Comparison of ENCODE assay signal across 8 cellular contexts in the genomic region with DNA sequence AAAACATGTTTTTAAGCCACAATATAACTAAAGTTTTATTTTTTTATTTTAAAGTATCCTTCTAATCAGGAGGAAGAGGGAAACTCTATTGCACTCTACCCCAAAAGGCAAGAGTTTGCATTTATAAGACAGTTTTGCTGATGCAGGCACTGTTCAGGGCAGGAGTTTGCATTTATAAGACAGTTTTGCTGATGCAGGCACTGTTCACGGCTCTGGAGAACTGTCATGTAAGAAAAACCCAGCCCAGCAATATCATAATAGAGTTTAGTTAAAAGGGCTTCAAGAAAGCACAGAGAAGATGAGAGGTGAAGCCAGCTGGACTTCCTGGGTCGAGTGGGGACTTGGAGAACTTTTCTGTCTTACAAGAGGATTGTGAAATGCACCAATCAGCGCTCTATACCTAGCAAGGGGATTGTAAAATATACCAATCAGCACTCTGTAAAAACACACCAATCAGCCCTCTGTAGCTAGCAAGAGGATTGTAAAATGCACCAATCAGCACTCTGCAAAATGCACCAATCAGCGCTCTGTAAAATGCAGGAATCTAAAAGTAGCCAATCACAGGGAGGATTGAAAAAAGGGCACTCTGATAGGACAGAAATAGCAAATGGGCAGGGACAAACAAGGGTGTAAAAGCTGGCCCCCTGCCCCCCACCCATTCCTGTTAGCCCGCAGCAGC. TPM values are rescaled to one million over a fixed set of nuclear protein-coding genes. Genes with fewer than 3 reads are reported as not detected.
DNase-seq lines count a peak whose midpoint lies in the region; ATAC-seq and TF ChIP-seq lines count a peak whose summit lies in the region.
"Had no signal": no experiment of that assay in that cellular context is flagged by ENCODE, and none has a peak within 500 bp of the region (broad histone marks: within the 10 kb centered on the region; RNA-seq: fewer than 3 reads in every experiment).

No MANE protein-coding gene starts in this region.

- TF ChIP-seq CTCF in natural killer cell (IDR thresholded peaks at IDR 0.05) = no peak

- no peak for TF ChIP-seq POLR2A in GM18505 (IDR thresholded peaks at IDR 0.05; ENCODE audit: borderline replicate concordance, extremely low read depth, insufficient read depth, insufficient read length)

- H3K27ac Mint-ChIP-seq in IgD-negative memory B cell (peak overlapping the region; percentile 53 to 89 (median 88)), natural killer cell (peak overlapping the region; percentile 78 to 92)

- DNase-seq in CMK (ENCODE audit: low read depth) (peak; percentile 39), natural killer cell (peak; percentile 23), NCI-H1436 (lab: John Stamatoyannopoulos, UW) (no peak), glomerular visceral epithelial cell (ENCODE audit: extremely low spot score) (no peak)
- DNase-seq in activated T-cell treated with anti-CD3 and anti-CD28 coated beads, Interleukin-2, amount 50 U/mL, for 48 hours = peak; percentile 45 to 52
- DNase-seq: islet precursor cell had no signal

- ATAC-seq in natural killer cell (no peak), GM18505 (IDR thresholded peaks at IDR 0.05; ENCODE audit: unreplicated experiment) (no peak)

- H3K27me3 Mint-ChIP-seq in IgD-negative memory B cell = no peaks in the 10 kb centered on the region
- H3K27me3 Mint-ChIP-seq in natural killer cell (ENCODE audit: low read depth in 2 of 2) = no peaks in the 10 kb centered on the region

- H3K4me3 Mint-ChIP-seq in IgD-negative memory B cell (peak overlapping the region in 3 of 4 donors; percentile 57 to 95 (median 88)), natural killer cell (peak overlapping the region; percentile 83)

- peaks cover 14 to 37% (median 27%) of the 10 kb centered on the region in 3 donors for H3K4me1 Mint-ChIP-seq in IgD-negative memory B cell
- H3K4me1 Mint-ChIP-seq in natural killer cell = peaks cover 42 to 66% of the 10 kb centered on the region in 2 donors

- H3K9me3 Mint-ChIP-seq in IgD-negative memory B cell (no peaks in the 10 kb centered on the region), natural killer cell (no peaks in the 10 kb centered on the region)

- intact Hi-C loops in natural killer cell (cut with micrococcal nuclease) = loop anchor here (10.0 kb wide), 1 partner anchor 158 kb away; a partner anchor contains a TSS

- H3K36me3 Mint-ChIP-seq in IgD-negative memory B cell (no peaks in the 10 kb centered on the region), natural killer cell (no peaks in the 10 kb centered on the region)

RNA-seq across cellular contexts. Expression of a gene that starts 1.6 kb away (rescaled TPM):
- polyA plus RNA-seq in IgD-negative memory B cell = 19.8 TPM
- total RNA-seq in natural killer cell = 10 to 100 TPM; 16.9 to 25.4 (median 22.6) TPM

RNA-seq across cellular contexts. Expression of a gene that starts 4.7 kb away (rescaled TPM):
- polyA plus RNA-seq in IgD-negative memory B cell = 33.3 TPM
- total RNA-seq in natural killer cell = 10 to 100 TPM; 22.4 to 43.2 (median 33.2) TPM

RNA-seq across cellular contexts. Expression of a gene that starts 54.7 kb away (rescaled TPM):
- 20.5 TPM for polyA plus RNA-seq in IgD-negative memory B cell
- total RNA-seq in natural killer cell = 10 to 100 TPM; 38.6 to 53.4 (median 47.5) TPM

Comparison
In these comparisons a context has a peak if more than half of its experiments do, and no peak if none do; other contexts are left out.
1. DNase-seq: peak in CMK (single experiment), activated T-cell treated with anti-CD3 and anti-CD28 coated beads, Interleukin-2, amount 50 U/mL, for 48 hours (2 of 2) and natural killer cell (single experiment); none in NCI-H1436 (single experiment) and glomerular visceral epithelial cell (single experiment).